32 cellular contexts compared by ENCODE assay signal in the genomic region with DNA sequence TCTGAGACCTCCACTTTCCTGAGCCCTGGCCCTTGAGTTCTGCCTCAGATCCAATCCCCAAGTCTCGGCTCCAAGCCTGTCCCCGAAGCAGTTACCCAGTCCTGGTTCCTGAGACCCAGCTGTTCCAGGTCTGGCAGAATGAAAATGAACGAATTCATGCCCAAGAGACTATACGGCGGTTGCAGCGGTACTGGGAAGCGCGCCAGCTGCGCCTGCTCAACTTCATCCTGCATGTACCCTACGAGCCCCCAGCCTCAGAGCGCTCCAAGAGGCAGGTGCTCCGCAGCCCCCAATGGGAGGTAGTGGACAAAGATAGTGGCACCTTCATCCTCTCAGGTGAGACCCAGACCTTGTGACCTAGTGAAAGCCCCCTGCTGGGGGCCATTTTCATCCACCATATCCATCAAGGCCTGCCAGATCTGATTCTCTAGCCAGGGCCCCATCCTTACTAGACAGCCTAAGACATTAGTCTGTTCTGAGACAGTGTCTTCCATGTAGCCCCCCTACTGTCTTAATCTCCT.
"Had no signal": no experiment of that assay in that cellular context is flagged by ENCODE, and none has a peak within 500 bp of the region (broad histone marks: within the 10 kb centered on the region; RNA-seq: fewer than 3 reads in every experiment).

No MANE protein-coding gene starts in this region.

- H3K4me3 ChIP-seq: adrenal gland, body of pancreas, esophagus squamous epithelium, gastroesophageal sphincter, heart right ventricle had no signal

- ATAC-seq: activated CD4-positive, CD25-positive, alpha-beta regulatory T cell treated with anti-CD3 and anti-CD28 coated beads, Interleukin-2, amount 50 U/mL, for 24 hours; activated naive CD4-positive, alpha-beta T cell treated with anti-CD3 and anti-CD28 coated beads, Interleukin-2, amount 50 U/mL, for 72 hours; activated T-cell treated with anti-CD3 and anti-CD28 coated beads, Interleukin-2, amount 50 U/mL, for 72 hours; body of pancreas; effector memory CD8-positive, alpha-beta T cell; gastroesophageal sphincter; T-cell had no signal

- H3K9me3 Mint-ChIP-seq: activated B cell treated with CpG ODN at 0.5 μM for 24 hours; activated CD4-positive, alpha-beta memory T cell treated with anti-CD3 and anti-CD28 coated beads, Interleukin-2, amount 10 ng/mL, durations not matched to agents 7 days and 5 days; activated naive CD4-positive, alpha-beta T cell treated with anti-CD3 and anti-CD28 coated beads, Interleukin-2, amount 10 ng/mL, durations not matched to agents 7 days and 5 days; activated naive CD4-positive, alpha-beta T cell treated with anti-CD3 and anti-CD28 coated beads, Interleukin-2, amount 50 U/mL, for 72 hours; activated T-cell treated with anti-CD3 and anti-CD28 coated beads, Interleukin-2, amount 50 U/mL, for 24 hours; activated T-cell treated with anti-CD3 and anti-CD28 coated beads, Interleukin-2, amount 50 U/mL, for 72 hours; effector memory CD8-positive, alpha-beta T cell; T-cell; T-helper 1 cell treated with Interleukin-12 subunit alpha and Interleukin-12 subunit beta and Interleukin-4 antibody, amounts not matched to agents 30 μg/mL and 1 μg/mL, for 36 hours; T-helper 2 cell treated with Interferon-gamma antibody and Interleukin-4, amounts not matched to agents 5 μg/mL and 100 μg/mL, for 36 hours had no signal

- H3K4me1 Mint-ChIP-seq: activated B cell treated with CpG ODN at 0.5 μM for 24 hours had no signal

- H3K27ac ChIP-seq: adrenal gland, body of pancreas, esophagus squamous epithelium, gastroesophageal sphincter, heart right ventricle, WERI-Rb-1 had no signal

- H3K4me1 ChIP-seq: adrenal gland, esophagus squamous epithelium, gastroesophageal sphincter, heart right ventricle had no signal

- DNase-seq: activated B cell treated with CpG ODN at 0.5 μM for 24 hours; activated CD4-positive, alpha-beta memory T cell treated with anti-CD3 and anti-CD28 coated beads, Interleukin-2, amount 10 ng/mL, durations not matched to agents 7 days and 5 days; activated CD4-positive, alpha-beta T cell treated with anti-CD3 and anti-CD28 coated beads for 48 hours; activated CD4-positive, alpha-beta T cell treated with anti-CD3 and anti-CD28 coated beads, Interleukin-2, amount 50 U/mL, for 4 hours; activated CD8-positive, alpha-beta memory T cell treated with anti-CD3 and anti-CD28 coated beads, Interleukin-2, amount 50 U/mL, for 48 hours; activated gamma-delta T cell; activated naive CD4-positive, alpha-beta T cell; activated naive CD4-positive, alpha-beta T cell treated with anti-CD3 and anti-CD28 coated beads, Interleukin-2, amount 10 ng/mL, durations not matched to agents 7 days and 5 days; activated T-cell treated with anti-CD3 and anti-CD28 coated beads for 4 hours; activated T-cell treated with anti-CD3 and anti-CD28 coated beads, Interleukin-2, amount 50 U/mL, for 24 hours; activated T-cell treated with anti-CD3 and anti-CD28 coated beads, Interleukin-2, amount 50 U/mL, for 72 hours; adrenal gland; amygdala; aorta; body of pancreas; caudate nucleus; cortex of kidney; dermis blood vessel endothelial cell; effector CD4-positive, alpha-beta T cell; effector memory CD8-positive, alpha-beta T cell; esophagus squamous epithelium; foreskin melanocyte; heart right ventricle; T-cell; T1000; WERI-Rb-1 had no signal

- FAIRE-seq: colon had no signal

- H3K9me3 ChIP-seq: adrenal gland, body of pancreas, esophagus squamous epithelium, gastroesophageal sphincter, heart right ventricle had no signal

- H3K36me3 Mint-ChIP-seq: activated naive CD4-positive, alpha-beta T cell treated with anti-CD3 and anti-CD28 coated beads, Interleukin-2, amount 10 ng/mL, durations not matched to agents 7 days and 5 days; activated naive CD4-positive, alpha-beta T cell treated with anti-CD3 and anti-CD28 coated beads, Interleukin-2, amount 50 U/mL, for 72 hours had no signal

- H3K36me3 ChIP-seq: adrenal gland, WERI-Rb-1 had no signal

- H3K27me3 ChIP-seq: adrenal gland, body of pancreas, esophagus squamous epithelium, gastroesophageal sphincter, heart right ventricle had no signal

- H3K27ac Mint-ChIP-seq: activated B cell treated with CpG ODN at 0.5 μM for 24 hours; activated CD4-positive, alpha-beta memory T cell treated with anti-CD3 and anti-CD28 coated beads, Interleukin-2, amount 10 ng/mL, durations not matched to agents 7 days and 5 days; activated naive CD4-positive, alpha-beta T cell treated with anti-CD3 and anti-CD28 coated beads, Interleukin-2, amount 10 ng/mL, durations not matched to agents 7 days and 5 days; activated T-cell treated with anti-CD3 and anti-CD28 coated beads, Interleukin-2, amount 50 U/mL, for 24 hours; activated T-cell treated with anti-CD3 and anti-CD28 coated beads, Interleukin-2, amount 50 U/mL, for 72 hours; T-cell; T-helper 1 cell treated with Interleukin-12 subunit alpha and Interleukin-12 subunit beta and Interleukin-4 antibody, amounts not matched to agents 30 μg/mL and 1 μg/mL, for 36 hours; T-helper 2 cell treated with Interferon-gamma antibody and Interleukin-4, amounts not matched to agents 5 μg/mL and 100 μg/mL, for 36 hours had no signal

- H3K4me3 Mint-ChIP-seq: activated B cell treated with CpG ODN at 0.5 μM for 24 hours; activated CD4-positive, alpha-beta memory T cell treated with anti-CD3 and anti-CD28 coated beads, Interleukin-2, amount 10 ng/mL, durations not matched to agents 7 days and 5 days; activated naive CD4-positive, alpha-beta T cell treated with anti-CD3 and anti-CD28 coated beads, Interleukin-2, amount 10 ng/mL, durations not matched to agents 7 days and 5 days; activated T-cell treated with anti-CD3 and anti-CD28 coated beads, Interleukin-2, amount 50 U/mL, for 24 hours; activated T-cell treated with anti-CD3 and anti-CD28 coated beads, Interleukin-2, amount 50 U/mL, for 72 hours; effector memory CD8-positive, alpha-beta T cell; T-cell; T-helper 1 cell treated with Interleukin-12 subunit alpha and Interleukin-12 subunit beta and Interleukin-4 antibody, amounts not matched to agents 30 μg/mL and 1 μg/mL, for 36 hours; T-helper 2 cell treated with Interferon-gamma antibody and Interleukin-4, amounts not matched to agents 5 μg/mL and 100 μg/mL, for 36 hours had no signal

- H3K27me3 Mint-ChIP-seq: activated B cell treated with CpG ODN at 0.5 μM for 24 hours; activated CD4-positive, alpha-beta memory T cell treated with anti-CD3 and anti-CD28 coated beads, Interleukin-2, amount 10 ng/mL, durations not matched to agents 7 days and 5 days; activated naive CD4-positive, alpha-beta T cell treated with anti-CD3 and anti-CD28 coated beads, Interleukin-2, amount 10 ng/mL, durations not matched to agents 7 days and 5 days; activated T-cell treated with anti-CD3 and anti-CD28 coated beads, Interleukin-2, amount 50 U/mL, for 24 hours; effector memory CD8-positive, alpha-beta T cell; T-cell had no signal
